In genomic region chr22:41696714-41697113, GRCh38 we compare ENCODE assay signal across 8 cellular contexts. TPM values are rescaled to one million over a fixed set of nuclear protein-coding genes. Genes with fewer than 3 reads are reported as not detected.
A peak's percentile ranks its signal among the peaks of the same experiment; 100 is the strongest.
DNase-seq lines count a peak whose midpoint lies in the region; ATAC-seq, FAIRE-seq and TF ChIP-seq lines count a peak whose summit lies in the region.

No MANE protein-coding gene starts in this region.

- no peak overlapping the region for H3K4me3 Mint-ChIP-seq in activated CD4-positive, alpha-beta T cell treated with anti-CD3 and anti-CD28 coated beads, Interleukin-2, amount 10 ng/mL, durations not matched to agents 7 days and 5 days
- H3K4me3 Mint-ChIP-seq in T-cell: peak overlapping the region in 2 of 3 donors; percentile 64 to 70

- CTCF ChIA-PET in activated CD4-positive, alpha-beta T cell treated with anti-CD3 and anti-CD28 coated beads, Interleukin-2, amount 10 ng/mL, durations not matched to agents 7 days and 5 days (lab: Charles Lee): interaction anchor here (0.6 to 3.9 kb wide), 41 partner anchors 9 to 893 kb away, joined by 3 to 42 read pairs (median 4); partner anchors contain the start of genes CCDC134, CENPM, SNU13 and SREBF2
- CTCF ChIA-PET in T-cell (lab: Charles Lee): interaction anchor here (0.6 to 3.7 kb wide), 16 partner anchors 8 to 673 kb away, joined by 3 to 21 read pairs (median 5); partner anchors contain the start of genes CCDC134 (in 1 of the 2), CENPM (in 1 of the 2) and SNU13 (in 1 of the 2)

- no peak for TF ChIP-seq POLR2A in spleen (IDR thresholded peaks at IDR 0.05)

- POLR2A ChIA-PET in activated CD4-positive, alpha-beta T cell treated with anti-CD3 and anti-CD28 coated beads, Interleukin-2, amount 10 ng/mL, durations not matched to agents 7 days and 5 days (lab: Charles Lee): no interaction called here
- POLR2A ChIA-PET in T-cell (lab: Charles Lee): interaction anchor here in 1 of 2 donors (0.8 kb wide), 1 partner anchor 98 kb away, joined by 3 read pairs; no protein-coding TSS in a partner anchor

- TF ChIP-seq CTCF in keratinocyte (optimal IDR thresholded peaks at IDR 0.05 in 1 of 3, IDR thresholded peaks at IDR 0.05 in 1 of 3, conservative IDR thresholded peaks at IDR 0.05 in 1 of 3; ENCODE audit: extremely low read depth in 1 of 3, insufficient read depth in 2 of 3, low read length in 3 of 3) (no peak), spleen (IDR thresholded peaks at IDR 0.05 in 8 of 11, conservative IDR thresholded peaks at IDR 0.05 in 3 of 11) (no peak)

- peak overlapping the region; percentile 60 for H3K4me2 ChIP-seq in keratinocyte (ENCODE audit: control insufficient read depth, extremely low read depth, insufficient read depth, low read depth, low read length)

- H3K27me3 ChIP-seq in keratinocyte (ENCODE audit: control insufficient read depth, extremely low read depth, insufficient read depth, low read length) (no peaks in the 10 kb centered on the region), spleen (replicated peaks in 1 of 7) (no peaks in the 10 kb centered on the region)

- intact Hi-C loops in spleen (cut with DNase I; ENCODE audit: low total_unique reads): loop anchor here (5.0 kb wide), 1 partner anchor 246 kb away; no protein-coding TSS in a partner anchor

- H3K9me3 Mint-ChIP-seq in activated CD4-positive, alpha-beta T cell treated with anti-CD3 and anti-CD28 coated beads, Interleukin-2, amount 10 ng/mL, durations not matched to agents 7 days and 5 days: no peaks in the 10 kb centered on the region
- H3K9me3 Mint-ChIP-seq in T-cell: no peaks in the 10 kb centered on the region

- H3K36me3 ChIP-seq in keratinocyte (ENCODE audit: control insufficient read depth in 2 of 2, extremely low read depth in 1 of 2, insufficient read depth in 2 of 2, low read length in 2 of 2) (peaks cover 5 to 6% of the 10 kb centered on the region in 2 experiments), spleen (peaks cover 0 to 21% (median 3%) of the 10 kb centered on the region in 6 donors)

- no peaks in the 10 kb centered on the region for H4K20me1 ChIP-seq in keratinocyte (ENCODE audit: control insufficient read depth, extremely low read depth, insufficient read depth, low read length)

- ATAC-seq in T-cell (replicated peaks in 1 of 4) (peak in 1 of 4 experiments; percentile 4), GM18868 (IDR thresholded peaks at IDR 0.05; ENCODE audit: unreplicated experiment) (no peak), GM21737 (IDR thresholded peaks at IDR 0.05; ENCODE audit: unreplicated experiment) (no peak)
- no peak for ATAC-seq in activated CD4-positive, CD25-positive, alpha-beta regulatory T cell treated with anti-CD3 and anti-CD28 coated beads, Interleukin-2, amount 50 U/mL, for 24 hours

- no peaks in the 10 kb centered on the region for H3K9me1 ChIP-seq in keratinocyte (ENCODE audit: control insufficient read depth, extremely low read depth, insufficient read depth, low read length)

- 55 to 80% (median 64%) methylated on average over 6 to 11 of the region's 11 CpGs for WGBS in spleen, 5 donors

- no peaks in the 10 kb centered on the region for H3K27me3 Mint-ChIP-seq in activated CD4-positive, alpha-beta T cell treated with anti-CD3 and anti-CD28 coated beads, Interleukin-2, amount 10 ng/mL, durations not matched to agents 7 days and 5 days
- H3K27me3 Mint-ChIP-seq in T-cell: peaks cover 0 to 1% of the 10 kb centered on the region in 2 donors

- peak overlapping the region; percentile 88 for H3K27ac Mint-ChIP-seq in activated CD4-positive, alpha-beta T cell treated with anti-CD3 and anti-CD28 coated beads, Interleukin-2, amount 10 ng/mL, durations not matched to agents 7 days and 5 days
- peak overlapping the region; percentile 77 to 80 for H3K27ac Mint-ChIP-seq in T-cell

- no peaks in the 10 kb centered on the region for H3K79me2 ChIP-seq in keratinocyte (ENCODE audit: control insufficient read depth, insufficient read depth, low read length)

- H3K27ac ChIP-seq in keratinocyte (ENCODE audit: control insufficient read depth, insufficient read depth, low read length) (no peak overlapping the region), spleen (peak overlapping the region in 7 of 8 donors; percentile 40 to 74 (median 57))

- no peak for FAIRE-seq in keratinocyte (lab: Jason Lieb, UNC)

- no peak overlapping the region for H3K9ac ChIP-seq in keratinocyte (ENCODE audit: control insufficient read depth, extremely low read depth, insufficient read depth, low read length)

- peaks cover 3% of the 10 kb centered on the region for H3K36me3 Mint-ChIP-seq in activated CD4-positive, alpha-beta T cell treated with anti-CD3 and anti-CD28 coated beads, Interleukin-2, amount 10 ng/mL, durations not matched to agents 7 days and 5 days (ENCODE audit: low read depth)
- H3K36me3 Mint-ChIP-seq in T-cell: no peaks in the 10 kb centered on the region

- no peak overlapping the region for H3K4me3 ChIP-seq in keratinocyte (ENCODE audit: control insufficient read depth in 2 of 3, extremely low read depth in 1 of 3, insufficient read depth in 2 of 3, low read depth in 1 of 3, low read length in 3 of 3)
- peak overlapping the region in 2 of 8 donors; percentile 9 to 16 for H3K4me3 ChIP-seq in spleen

- peak overlapping the region; percentile 43 for H2AFZ ChIP-seq in keratinocyte (ENCODE audit: control insufficient read depth, low read length)

- H3K4me1 ChIP-seq in keratinocyte (ENCODE audit: control insufficient read depth, extremely low read depth, insufficient read depth, low read length): peaks cover 11% of the 10 kb centered on the region
- H3K4me1 ChIP-seq in spleen: peaks cover 15 to 28% (median 22%) of the 10 kb centered on the region in 6 donors

- H3K9me3 ChIP-seq in keratinocyte (ENCODE audit: control insufficient read depth, low read depth, low read length): no peaks in the 10 kb centered on the region
- H3K9me3 ChIP-seq in spleen: no peaks in the 10 kb centered on the region

- DNase-seq in activated CD4-positive, alpha-beta T cell treated with anti-CD3 and anti-CD28 coated beads, Interleukin-2, amount 10 ng/mL, durations not matched to agents 7 days and 5 days: no peak
- no peak for DNase-seq in activated CD4-positive, alpha-beta T cell treated with anti-CD3 and anti-CD28 coated beads for 4 hours
- no peak for DNase-seq in T-cell
- no peak for DNase-seq in keratinocyte (ENCODE audit: low read depth, low spot score)
- DNase-seq in spleen: peak; percentile 78

- dilution Hi-C loops in keratinocyte (cut with MboI; ENCODE audit: extremely low pct_ligation_motif_present, low sequenced_read_pairs): no loop called here

- H3K4me1 Mint-ChIP-seq in activated CD4-positive, alpha-beta T cell treated with anti-CD3 and anti-CD28 coated beads, Interleukin-2, amount 10 ng/mL, durations not matched to agents 7 days and 5 days: peaks cover 14% of the 10 kb centered on the region
- peaks cover 11 to 14% (median 13%) of the 10 kb centered on the region in 3 donors for H3K4me1 Mint-ChIP-seq in T-cell

RNA-seq across cellular contexts. Expression of gene MEI1, which starts 2.6 kb away (rescaled TPM):
- total RNA-seq in activated CD4-positive, alpha-beta T cell treated with anti-CD3 and anti-CD28 coated beads, Interleukin-2, amount 10 ng/mL, durations not matched to agents 7 days and 5 days: 10 to 100 TPM; 54.6 to 60.0 TPM
- 10 to 100 TPM; 52.7 to 89.2 (median 72.9) TPM for total RNA-seq in T-cell
- polyA plus RNA-seq in keratinocyte: 0.10 TPM in 1 of 3 replicates, not detected in the others
- polyA plus RNA-seq in keratinocyte (2011; ENCODE audit: low read depth): not detected
- polyA plus RNA-seq in keratinocyte (2011; cell fraction: cytosol; rRNA removed): not detected in 2 replicates
- 0.17 TPM in 1 of 2 replicates, not detected in the other for polyA plus RNA-seq in keratinocyte (2011; cell fraction: nucleus; rRNA removed)
- polyA plus RNA-seq in keratinocyte (2012; ENCODE audit: low replicate concordance): not detected in 2 replicates
- not detected in 3 replicates for polyA minus RNA-seq in keratinocyte
- not detected for polyA minus RNA-seq in keratinocyte (2011; cell fraction: cytosol; rRNA and poly(A)+ RNA removed)
- not detected in 2 replicates for polyA minus RNA-seq in keratinocyte (2011; cell fraction: nucleus; rRNA and poly(A)+ RNA removed)
- 10 to 100 TPM; 17.7 to 56.5 (median 26.9) TPM for total RNA-seq in spleen
- polyA plus RNA-seq in spleen: 10 to 100 TPM; 19.9 to 22.6 (median 21.5) TPM

RNA-seq across cellular contexts. Expression of gene SNU13, which starts 8.0 kb away (rescaled TPM):
- total RNA-seq in activated CD4-positive, alpha-beta T cell treated with anti-CD3 and anti-CD28 coated beads, Interleukin-2, amount 10 ng/mL, durations not matched to agents 7 days and 5 days: 100 to 1,000 TPM; 171 to 178 TPM
- 100 to 1,000 TPM; 108 to 145 (median 122) TPM for total RNA-seq in T-cell
- polyA plus RNA-seq in keratinocyte: 230 to 277 TPM (median 251 TPM) in 3 replicates
- polyA plus RNA-seq in keratinocyte (2011; ENCODE audit: low read depth): 31.7 TPM
- polyA plus RNA-seq in keratinocyte (2011; cell fraction: cytosol; rRNA removed): 309 and 339 TPM in 2 replicates
- polyA plus RNA-seq in keratinocyte (2011; cell fraction: nucleus; rRNA removed): 104 and 120 TPM in 2 replicates
- 193 and 196 TPM in 2 replicates for polyA plus RNA-seq in keratinocyte (2012; ENCODE audit: low replicate concordance)
- polyA minus RNA-seq in keratinocyte: 123 to 175 TPM (median 162 TPM) in 3 replicates
- 95.7 TPM for polyA minus RNA-seq in keratinocyte (2011; cell fraction: cytosol; rRNA and poly(A)+ RNA removed)
- polyA minus RNA-seq in keratinocyte (2011; cell fraction: nucleus; rRNA and poly(A)+ RNA removed): 24.0 and 27.8 TPM in 2 replicates
- total RNA-seq in spleen: 100 to 1,000 TPM in 5 of 7 donors, 10 to 100 TPM in 2; 89.0 to 116 (median 106) TPM
- polyA plus RNA-seq in spleen: 100 to 1,000 TPM; 118 to 165 (median 161) TPM
